ENCODE assay signal across 15 cellular contexts in the genomic region with DNA sequence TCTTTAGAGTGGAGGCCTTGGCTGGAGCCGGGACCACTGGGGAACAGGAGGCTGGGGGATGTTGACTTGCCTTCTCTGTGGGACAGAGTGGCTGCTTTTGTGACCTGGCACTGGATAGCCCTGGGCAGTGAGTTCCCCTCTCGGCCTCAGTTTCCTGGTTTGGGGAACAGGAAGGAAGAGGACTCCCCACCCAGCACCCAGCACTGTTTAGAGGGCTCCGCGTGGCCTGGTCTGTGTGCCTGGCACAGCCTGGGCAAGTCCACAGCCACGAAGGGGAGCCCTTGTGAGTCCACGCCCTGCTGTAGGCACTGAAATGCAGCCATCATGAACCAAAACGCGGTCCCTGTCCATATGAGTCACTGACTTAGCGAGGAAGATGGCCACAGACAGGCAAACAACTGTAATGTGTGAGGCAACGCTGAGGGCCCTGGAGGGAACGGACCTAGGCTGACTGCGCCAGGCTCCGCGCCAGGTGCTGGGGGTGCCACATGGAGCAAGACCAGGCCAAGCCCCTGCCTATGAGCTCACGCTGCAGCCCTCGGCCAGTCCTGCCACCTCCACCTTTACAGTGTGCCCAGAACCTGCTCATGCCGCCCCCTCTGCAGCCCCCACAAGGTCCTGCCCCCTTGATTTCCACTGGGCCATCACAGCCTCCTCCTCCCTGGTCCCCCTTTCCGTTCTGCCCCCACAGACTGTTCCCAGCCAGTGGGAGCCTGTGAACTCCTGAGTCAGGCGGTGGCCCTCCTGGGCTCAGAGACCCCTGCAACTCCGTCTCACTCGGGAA. TPM values are rescaled to one million over a fixed set of nuclear protein-coding genes. Genes with fewer than 3 reads are reported as not detected.
DNase-seq lines count a peak whose midpoint lies in the region; ATAC-seq and TF ChIP-seq lines count a peak whose summit lies in the region.
"Had no signal": no experiment of that assay in that cellular context is flagged by ENCODE, and none has a peak within 500 bp of the region (broad histone marks: within the 10 kb centered on the region; RNA-seq: fewer than 3 reads in every experiment).

No MANE protein-coding gene starts in this region.

- DNase-seq in left ventricle myocardium superior = peak; percentile 20
- no peak for DNase-seq in cardiac septum (ENCODE audit: low spot score)
- DNase-seq in epithelial cell of esophagus (ENCODE audit: low read depth) = peak; percentile 78
- no peak for DNase-seq in mucosa of descending colon
- DNase-seq in upper lobe of right lung = no peak
- no peak for DNase-seq in SK-N-DZ (ENCODE audit: low spot score)
- DNase-seq in activated CD4-positive, alpha-beta T cell treated with anti-CD3 and anti-CD28 coated beads, Interleukin-2, amount 10 ng/mL, durations not matched to agents 7 days and 5 days = no peak
- DNase-seq: activated CD8-positive, alpha-beta memory T cell treated with anti-CD3 and anti-CD28 coated beads, Interleukin-2, amount 50 U/mL, for 4 hours; amniotic stem cell; Peyer's patch; stimulated activated CD4-positive, alpha-beta T cell treated with anti-CD3 and anti-CD28 coated beads, Interleukin-4, amount 100 ng/mL, for 1 hour; stimulated activated naive CD8-positive, alpha-beta T cell treated with anti-CD3 and anti-CD28 coated beads, Interleukin-15, amount 100 ng/mL, for 72 hours had no signal

- H3K36me3 ChIP-seq in mucosa of descending colon (ENCODE audit: low read depth) (no peaks in the 10 kb centered on the region), upper lobe of right lung (no peaks in the 10 kb centered on the region)
- H3K36me3 ChIP-seq: neutrophil, Peyer's patch had no signal

- H3K27me3 ChIP-seq in upper lobe of right lung = no peaks in the 10 kb centered on the region
- H3K27me3 ChIP-seq: neutrophil, Peyer's patch had no signal

- no peak overlapping the region for H3K4me3 Mint-ChIP-seq in activated CD4-positive, alpha-beta T cell treated with anti-CD3 and anti-CD28 coated beads, Interleukin-2, amount 10 ng/mL, durations not matched to agents 7 days and 5 days
- H3K4me3 Mint-ChIP-seq: stimulated activated naive CD8-positive, alpha-beta T cell treated with anti-CD3 and anti-CD28 coated beads, Interleukin-15, amount 100 ng/mL, for 72 hours had no signal

- intact Hi-C loops in left ventricle myocardium superior (cut with micrococcal nuclease) = no loop called here
- intact Hi-C loops in cardiac septum (cut with DNase I) = no loop called here
- intact Hi-C loops in mucosa of descending colon (cut with DNase I, micrococcal nuclease) = no loop called here
- intact Hi-C loops in upper lobe of right lung (cut with DNase I) = no loop called here

- no peak overlapping the region for H3K27ac Mint-ChIP-seq in activated CD4-positive, alpha-beta T cell treated with anti-CD3 and anti-CD28 coated beads, Interleukin-2, amount 10 ng/mL, durations not matched to agents 7 days and 5 days

- no peaks in the 10 kb centered on the region for H3K36me3 Mint-ChIP-seq in activated CD4-positive, alpha-beta T cell treated with anti-CD3 and anti-CD28 coated beads, Interleukin-2, amount 10 ng/mL, durations not matched to agents 7 days and 5 days (ENCODE audit: low read depth)

- H3K27me3 Mint-ChIP-seq in activated CD4-positive, alpha-beta T cell treated with anti-CD3 and anti-CD28 coated beads, Interleukin-2, amount 10 ng/mL, durations not matched to agents 7 days and 5 days = no peaks in the 10 kb centered on the region
- H3K27me3 Mint-ChIP-seq: stimulated activated naive CD8-positive, alpha-beta T cell treated with anti-CD3 and anti-CD28 coated beads, Interleukin-15, amount 100 ng/mL, for 72 hours had no signal

- H3K9me3 Mint-ChIP-seq in activated CD4-positive, alpha-beta T cell treated with anti-CD3 and anti-CD28 coated beads, Interleukin-2, amount 10 ng/mL, durations not matched to agents 7 days and 5 days = no peaks in the 10 kb centered on the region
- H3K9me3 Mint-ChIP-seq: stimulated activated naive CD8-positive, alpha-beta T cell treated with anti-CD3 and anti-CD28 coated beads, Interleukin-15, amount 100 ng/mL, for 72 hours had no signal

- H3K27ac ChIP-seq in upper lobe of right lung = peak overlapping the region; percentile 42
- H3K27ac ChIP-seq: neutrophil, Peyer's patch had no signal

- H3K4me3 ChIP-seq in epithelial cell of esophagus (ENCODE audit: low read length) (no peak overlapping the region), mucosa of descending colon (no peak overlapping the region), upper lobe of right lung (no peak overlapping the region)
- H3K4me3 ChIP-seq: Peyer's patch had no signal

- H3K4me1 ChIP-seq in mucosa of descending colon (ENCODE audit: low read depth) = peaks cover 14% of the 10 kb centered on the region
- H3K4me1 ChIP-seq in upper lobe of right lung = peaks cover 37% of the 10 kb centered on the region

- CTCF ChIA-PET in activated CD4-positive, alpha-beta T cell treated with anti-CD3 and anti-CD28 coated beads, Interleukin-2, amount 10 ng/mL, durations not matched to agents 7 days and 5 days (lab: Charles Lee) = no interaction called here

- ATAC-seq in left ventricle myocardium superior = no peak
- peak; percentile 4 for ATAC-seq in mucosa of descending colon
- ATAC-seq in upper lobe of right lung = peak; percentile 4
- ATAC-seq in HG03196 (IDR thresholded peaks at IDR 0.05; ENCODE audit: unreplicated experiment) = no peak
- ATAC-seq: stimulated activated naive CD8-positive, alpha-beta T cell treated with anti-CD3 and anti-CD28 coated beads, Interleukin-15, amount 100 ng/mL, for 72 hours had no signal

- POLR2A ChIA-PET in activated CD4-positive, alpha-beta T cell treated with anti-CD3 and anti-CD28 coated beads, Interleukin-2, amount 10 ng/mL, durations not matched to agents 7 days and 5 days (lab: Charles Lee) = no interaction called here

- H3K4me1 Mint-ChIP-seq in activated CD4-positive, alpha-beta T cell treated with anti-CD3 and anti-CD28 coated beads, Interleukin-2, amount 10 ng/mL, durations not matched to agents 7 days and 5 days = peaks cover 8% of the 10 kb centered on the region

- TF ChIP-seq CTCF in epithelial cell of esophagus (IDR thresholded peaks at IDR 0.05; ENCODE audit: insufficient read depth, low read depth, low read length, missing control alignments) = no peak
- no peak for TF ChIP-seq CTCF in mucosa of descending colon (IDR thresholded peaks at IDR 0.05)
- TF ChIP-seq CTCF in upper lobe of right lung (IDR thresholded peaks at IDR 0.05) = no peak

- H3K9me3 ChIP-seq in mucosa of descending colon = no peaks in the 10 kb centered on the region
- H3K9me3 ChIP-seq in upper lobe of right lung = no peaks in the 10 kb centered on the region
- H3K9me3 ChIP-seq: neutrophil, Peyer's patch had no signal

RNA-seq across cellular contexts. Expression of a gene that starts 35.5 kb away (rescaled TPM):
- total RNA-seq in left ventricle myocardium superior (17.4 TPM), cardiac septum (18.6 TPM), mucosa of descending colon (100 to 1,000 TPM in 1 of 3 donors, 10 to 100 TPM in 2; 54.4 to 116 (median 76.5) TPM), upper lobe of right lung (72.8 TPM)
- 9.1 and 9.7 TPM in 2 replicates for polyA plus RNA-seq in SK-N-DZ (2014; cell fraction: cytosol; rRNA removed)
- polyA plus RNA-seq in SK-N-DZ (2014; cell fraction: nucleus; rRNA removed) = 5.4 and 10.3 TPM in 2 replicates
- total RNA-seq in activated CD4-positive, alpha-beta T cell treated with anti-CD3 and anti-CD28 coated beads, Interleukin-2, amount 10 ng/mL, durations not matched to agents 7 days and 5 days = 10 to 100 TPM; 16.5 to 17.9 TPM

RNA-seq across cellular contexts. Expression of a gene that starts 35.7 kb away (rescaled TPM):
- total RNA-seq in left ventricle myocardium superior (not detected), cardiac septum (not detected), mucosa of descending colon (under 1 TPM in 1 of 3 donors, not detected in 2; 0.14 TPM), upper lobe of right lung (0.46 TPM)
- polyA plus RNA-seq in SK-N-DZ (2014; cell fraction: cytosol; rRNA removed) = not detected in 2 replicates
- not detected in 2 replicates for polyA plus RNA-seq in SK-N-DZ (2014; cell fraction: nucleus; rRNA removed)
- not detected for total RNA-seq in activated CD4-positive, alpha-beta T cell treated with anti-CD3 and anti-CD28 coated beads, Interleukin-2, amount 10 ng/mL, durations not matched to agents 7 days and 5 days

RNA-seq across cellular contexts. Expression of a gene that starts 43.0 kb away (rescaled TPM):
- total RNA-seq in left ventricle myocardium superior = not detected
- not detected for total RNA-seq in cardiac septum
- not detected for total RNA-seq in mucosa of descending colon
- not detected for total RNA-seq in upper lobe of right lung
- not detected in 2 replicates for polyA plus RNA-seq in SK-N-DZ (2014; cell fraction: cytosol; rRNA removed)
- polyA plus RNA-seq in SK-N-DZ (2014; cell fraction: nucleus; rRNA removed) = not detected in 2 replicates
- total RNA-seq in activated CD4-positive, alpha-beta T cell treated with anti-CD3 and anti-CD28 coated beads, Interleukin-2, amount 10 ng/mL, durations not matched to agents 7 days and 5 days = not detected
- total RNA-seq: kidney epithelial cell, Peyer's patch had no signal

Comparison
In these comparisons a context has a peak if more than half of its experiments do, and no peak if none do; other contexts are left out.
1. DNase-seq: peak in left ventricle myocardium superior (single experiment) and epithelial cell of esophagus (single experiment); none in cardiac septum (single experiment), mucosa of descending colon (0 of 3), upper lobe of right lung (single experiment), SK-N-DZ (single experiment) and activated CD4-positive, alpha-beta T cell treated with anti-CD3 and anti-CD28 coated beads, Interleukin-2, amount 10 ng/mL, durations not matched to agents 7 days and 5 days (single experiment).
2. ATAC-seq: peak in mucosa of descending colon (single experiment) and upper lobe of right lung (single experiment); none in left ventricle myocardium superior (single experiment) and HG03196 (single experiment).